In genomic region chr11:47003180-47003877, GRCh38 we compare ENCODE assay signal across 13 cellular contexts.
DNase-seq lines count a peak whose midpoint lies in the region; ATAC-seq and TF ChIP-seq lines count a peak whose summit lies in the region.
"Had no signal": no experiment of that assay in that cellular context is flagged by ENCODE, and none has a peak within 500 bp of the region (broad histone marks: within the 10 kb centered on the region; RNA-seq: fewer than 3 reads in every experiment).

No MANE protein-coding gene starts in this region.

- no peak for TF ChIP-seq CTCF in Loucy (conservative IDR thresholded peaks at IDR 0.05; ENCODE audit: low read length)
- no peak for TF ChIP-seq CTCF in sigmoid colon (IDR thresholded peaks at IDR 0.05)
- no peak for TF ChIP-seq CTCF in left lung (IDR thresholded peaks at IDR 0.05)

- no peak overlapping the region for H2AFZ ChIP-seq in Loucy (ENCODE audit: low read length)

- peak overlapping the region in 3 of 4 donors; percentile 74 to 84 (median 81) for H3K27ac ChIP-seq in sigmoid colon
- no peak overlapping the region for H3K27ac ChIP-seq in left lung
- H3K27ac ChIP-seq: KMS-11 had no signal

- no peaks in the 10 kb centered on the region for H3K9me2 ChIP-seq in Loucy (replicated peaks; ENCODE audit: low read depth, low read length)

- no peak for TF ChIP-seq EP300 in sigmoid colon (IDR thresholded peaks at IDR 0.05)

- H3K27me3 Mint-ChIP-seq in activated naive CD8-positive, alpha-beta T cell treated with anti-CD3 and anti-CD28 coated beads, Interleukin-2, amount 50 U/mL, for 24 hours, result no peaks in the 10 kb centered on the region
- H3K27me3 Mint-ChIP-seq: activated CD4-positive, alpha-beta T cell treated with anti-CD3 and anti-CD28 coated beads, Interleukin-2, amount 10 ng/mL, durations not matched to agents 7 days and 5 days had no signal

- no peaks in the 10 kb centered on the region for H3K9me3 Mint-ChIP-seq in activated naive CD8-positive, alpha-beta T cell treated with anti-CD3 and anti-CD28 coated beads, Interleukin-2, amount 50 U/mL, for 24 hours
- H3K9me3 Mint-ChIP-seq: activated CD4-positive, alpha-beta T cell treated with anti-CD3 and anti-CD28 coated beads, Interleukin-2, amount 10 ng/mL, durations not matched to agents 7 days and 5 days had no signal

- no peaks in the 10 kb centered on the region for H3K9me3 ChIP-seq in Loucy (ENCODE audit: insufficient read depth, low read depth, low read length)
- H3K9me3 ChIP-seq in sigmoid colon, result no peaks in the 10 kb centered on the region
- no peaks in the 10 kb centered on the region for H3K9me3 ChIP-seq in left lung
- H3K9me3 ChIP-seq: Peyer's patch, thyroid gland had no signal

- peak; percentile 77 for ATAC-seq in activated naive CD8-positive, alpha-beta T cell treated with anti-CD3 and anti-CD28 coated beads, Interleukin-2, amount 50 U/mL, for 24 hours
- no peak for ATAC-seq in HG03097 (IDR thresholded peaks at IDR 0.05; ENCODE audit: low FRiP score, unreplicated experiment)
- no peak for ATAC-seq in left lung

- H3K4me1 ChIP-seq in Loucy (ENCODE audit: insufficient read depth, low read length, poor library complexity, severe bottlenecking) (peaks cover 81% of the 10 kb centered on the region), sigmoid colon (peaks cover 0 to 56% (median 41%) of the 10 kb centered on the region in 4 donors), left lung (peaks cover 26 to 29% of the 10 kb centered on the region in 2 donors)

- H3K36me3 Mint-ChIP-seq in activated naive CD8-positive, alpha-beta T cell treated with anti-CD3 and anti-CD28 coated beads, Interleukin-2, amount 50 U/mL, for 24 hours (ENCODE audit: low read depth), result peaks cover 3% of the 10 kb centered on the region

- 67 to 87% methylated on average over 3 of the region's 3 CpGs for WGBS in sigmoid colon, 2 donors

- peak overlapping the region; percentile 69 for H3K4me2 ChIP-seq in Loucy (ENCODE audit: low read depth, low read length, poor library complexity, severe bottlenecking)
- H3K4me2 ChIP-seq: KMS-11 had no signal

- no peak overlapping the region for H3K4me3 Mint-ChIP-seq in activated naive CD8-positive, alpha-beta T cell treated with anti-CD3 and anti-CD28 coated beads, Interleukin-2, amount 50 U/mL, for 24 hours
- H3K4me3 Mint-ChIP-seq: activated CD4-positive, alpha-beta T cell treated with anti-CD3 and anti-CD28 coated beads, Interleukin-2, amount 10 ng/mL, durations not matched to agents 7 days and 5 days had no signal

- H3F3A ChIP-seq in Loucy (ENCODE audit: low read depth), result peaks cover 12% of the 10 kb centered on the region

- peak overlapping the region; percentile 77 for H3K27ac Mint-ChIP-seq in activated naive CD8-positive, alpha-beta T cell treated with anti-CD3 and anti-CD28 coated beads, Interleukin-2, amount 50 U/mL, for 24 hours
- H3K27ac Mint-ChIP-seq: activated CD4-positive, alpha-beta T cell treated with anti-CD3 and anti-CD28 coated beads, Interleukin-2, amount 10 ng/mL, durations not matched to agents 7 days and 5 days had no signal

- peak; percentile 57 for DNase-seq in SIG-M5 treated with dmso at 0.1 percent for 504 hours (lab: John Stamatoyannopoulos, UW; ENCODE audit: unreplicated experiment)
- no peak for DNase-seq in SIG-M5 (lab: John Stamatoyannopoulos, UW)
- peak; percentile 43 for DNase-seq in activated naive CD8-positive, alpha-beta T cell treated with anti-CD3 and anti-CD28 coated beads, Interleukin-2, amount 50 U/mL, for 24 hours
- no peak for DNase-seq in sigmoid colon
- DNase-seq in left lung, result no peak
- no peak for DNase-seq in NCI-H2171 (lab: John Stamatoyannopoulos, UW)
- DNase-seq: activated CD4-positive, alpha-beta T cell treated with anti-CD3 and anti-CD28 coated beads, Interleukin-2, amount 10 ng/mL, durations not matched to agents 7 days and 5 days; mesendoderm; Peyer's patch had no signal

- peak overlapping the region; percentile 67 for H3K9ac ChIP-seq in Loucy (ENCODE audit: low read depth, low read length, poor library complexity, severe bottlenecking)
- H3K9ac ChIP-seq: KMS-11 had no signal

- peak overlapping the region; percentile 5 for H3K4me3 ChIP-seq in Loucy (ENCODE audit: low read length, poor library complexity, severe bottlenecking)
- no peak overlapping the region for H3K4me3 ChIP-seq in sigmoid colon
- no peak overlapping the region for H3K4me3 ChIP-seq in left lung
- H3K4me3 ChIP-seq: Peyer's patch, thyroid gland had no signal

- peaks cover 45% of the 10 kb centered on the region for H3K4me1 Mint-ChIP-seq in activated naive CD8-positive, alpha-beta T cell treated with anti-CD3 and anti-CD28 coated beads, Interleukin-2, amount 50 U/mL, for 24 hours

- 0 out of 2 replicates have a peak, but pooled peaks cover 5% of the 10 kb centered on the region for H3K79me2 ChIP-seq in Loucy (ENCODE audit: insufficient read depth, low read length)

- no peaks in the 10 kb centered on the region for H4K20me1 ChIP-seq in Loucy (ENCODE audit: insufficient read depth, low read length, poor library complexity, severe bottlenecking)

- H3K27me3 ChIP-seq in Loucy (ENCODE audit: insufficient read depth, low read length, poor library complexity, severe bottlenecking) (no peaks in the 10 kb centered on the region), sigmoid colon (no peaks in the 10 kb centered on the region), left lung (no peaks in the 10 kb centered on the region)
- H3K27me3 ChIP-seq: Peyer's patch, thyroid gland had no signal

- intact Hi-C loops in sigmoid colon (cut with DNase I), result loop anchor here (5.0 kb wide), 2 partner anchors 56 to 86 kb away; partner anchors contain the start of gene LRP4
- intact Hi-C loops in left lung (cut with DNase I), result no loop called here

- TF ChIP-seq POLR2A in sigmoid colon (IDR thresholded peaks at IDR 0.05), result no peak

- H3K36me3 ChIP-seq in Loucy (ENCODE audit: insufficient read depth, low read length) (no peaks in the 10 kb centered on the region), sigmoid colon (peaks cover 0 to 3% (median 0%) of the 10 kb centered on the region in 4 donors), left lung (no peaks in the 10 kb centered on the region)
- H3K36me3 ChIP-seq: Peyer's patch, thyroid gland had no signal

Comparison
In these comparisons a context has a peak if more than half of its experiments do, and no peak if none do; other contexts are left out.
1. DNase-seq: peak in SIG-M5 treated with dmso at 0.1 percent for 504 hours (single experiment) and activated naive CD8-positive, alpha-beta T cell treated with anti-CD3 and anti-CD28 coated beads, Interleukin-2, amount 50 U/mL, for 24 hours (single experiment); none in SIG-M5 (single experiment), sigmoid colon (single experiment), left lung (0 of 2) and NCI-H2171 (single experiment).
2. H3K27ac ChIP-seq: peak in sigmoid colon (3 of 4); none in left lung (0 of 2).